ENCODE assay signal across 9 cellular contexts in genomic region chr12:123094349-123095073, GRCh38. TPM values are rescaled to one million over a fixed set of nuclear protein-coding genes. Genes with fewer than 3 reads are reported as not detected.
DNase-seq lines count a peak whose midpoint lies in the region; ATAC-seq and TF ChIP-seq lines count a peak whose summit lies in the region.
"Had no signal": no experiment of that assay in that cellular context is flagged by ENCODE, and none has a peak within 500 bp of the region (broad histone marks: within the 10 kb centered on the region; RNA-seq: fewer than 3 reads in every experiment).

No MANE protein-coding gene starts in this region.

- DNase-seq in NCI-H2171 treated with DMSO at 0.1 percent for 48 hours (lab: John Stamatoyannopoulos, UW) (peak; percentile 27), NCI-H2171 (lab: John Stamatoyannopoulos, UW) (no peak), MCF 10A (ENCODE audit: unreplicated experiment) (peak; percentile 89), left lobe of liver (ENCODE audit: low spot score) (no peak), ureter (ENCODE audit: low spot score) (peak; percentile 78), T-cell (no peak), hypothalamus (lab: John Stamatoyannopoulos, UW) (no peak)
- DNase-seq: activated CD4-positive, alpha-beta T cell treated with anti-CD3 and anti-CD28 coated beads for 36 hours had no signal

- POLR2A ChIA-PET in MCF 10A (lab: Yijun Ruan, JAX), result interaction anchor here (0.7 to 1.2 kb wide), 2 partner anchors 32 to 120 kb away, joined by 3 read pairs; no protein-coding TSS in a partner anchor
- POLR2A ChIA-PET in T-cell (lab: Charles Lee), result interaction anchor here in 1 of 2 donors (0.5 kb wide), 2 partner anchors 228 to 580 kb away, joined by 3 to 4 read pairs; no protein-coding TSS in a partner anchor

- no peaks in the 10 kb centered on the region for H3K36me3 Mint-ChIP-seq in MCF 10A (ENCODE audit: insufficient read depth, unreplicated experiment)
- H3K36me3 Mint-ChIP-seq in T-cell, result peaks cover 6% of the 10 kb centered on the region

- H3K4me1 Mint-ChIP-seq in MCF 10A (ENCODE audit: insufficient read depth, unreplicated experiment), result peaks cover 13% of the 10 kb centered on the region
- H3K4me1 Mint-ChIP-seq in T-cell, result peaks cover 19 to 33% (median 21%) of the 10 kb centered on the region in 3 donors

- intact Hi-C loops in MCF 10A (cut with micrococcal nuclease), result no loop called here

- no peaks in the 10 kb centered on the region for H3K9me3 Mint-ChIP-seq in MCF 10A (ENCODE audit: unreplicated experiment)
- H3K9me3 Mint-ChIP-seq in T-cell, result no peaks in the 10 kb centered on the region

- CTCF ChIA-PET in MCF 10A (lab: Yijun Ruan, JAX) (no interaction called here), T-cell (lab: Charles Lee) (no interaction called here)

- H3K27ac Mint-ChIP-seq in MCF 10A (ENCODE audit: low read depth, unreplicated experiment) (no peak overlapping the region), T-cell (no peak overlapping the region)
- H3K27ac Mint-ChIP-seq: activated CD4-positive, alpha-beta T cell treated with anti-CD3 and anti-CD28 coated beads for 36 hours had no signal

- BruUV-seq in MCF 10A (replicated peaks; lab: Mats Ljungman, UMichigan), result no TSS peak

- H3K4me3 Mint-ChIP-seq in MCF 10A (ENCODE audit: unreplicated experiment) (no peak overlapping the region), T-cell (no peak overlapping the region)
- H3K4me3 Mint-ChIP-seq: activated CD4-positive, alpha-beta T cell treated with anti-CD3 and anti-CD28 coated beads for 36 hours had no signal

- H3K27me3 Mint-ChIP-seq in MCF 10A (ENCODE audit: insufficient read depth, unreplicated experiment) (no peaks in the 10 kb centered on the region), T-cell (no peaks in the 10 kb centered on the region)
- H3K27me3 Mint-ChIP-seq: activated CD4-positive, alpha-beta T cell treated with anti-CD3 and anti-CD28 coated beads for 36 hours had no signal

- no peak for TF ChIP-seq CTCF in MCF 10A (IDR thresholded peaks at IDR 0.05; ENCODE audit: unreplicated experiment)

- ATAC-seq in left lobe of liver (peak; percentile 33), T-cell (replicated peaks in 1 of 4) (no peak), HG03135 (IDR thresholded peaks at IDR 0.05; ENCODE audit: unreplicated experiment) (no peak)

RNA-seq across cellular contexts. Expression of gene PITPNM2, which starts 56.4 kb away (rescaled TPM):
- total RNA-seq in MCF 10A (2022), result 7.2 and 10.5 TPM in 2 replicates
- 19.2 TPM for total RNA-seq in left lobe of liver
- total RNA-seq in ureter, result 17.5 TPM
- 10 to 100 TPM; 32.0 to 56.5 (median 34.8) TPM for total RNA-seq in T-cell

Comparison
In these comparisons a context has a peak if more than half of its experiments do, and no peak if none do; other contexts are left out.
1. DNase-seq: peak in NCI-H2171 treated with DMSO at 0.1 percent for 48 hours (single experiment), MCF 10A (single experiment) and ureter (single experiment); none in NCI-H2171 (single experiment), left lobe of liver (single experiment), T-cell (0 of 34) and hypothalamus (0 of 51).